In the genomic region with DNA sequence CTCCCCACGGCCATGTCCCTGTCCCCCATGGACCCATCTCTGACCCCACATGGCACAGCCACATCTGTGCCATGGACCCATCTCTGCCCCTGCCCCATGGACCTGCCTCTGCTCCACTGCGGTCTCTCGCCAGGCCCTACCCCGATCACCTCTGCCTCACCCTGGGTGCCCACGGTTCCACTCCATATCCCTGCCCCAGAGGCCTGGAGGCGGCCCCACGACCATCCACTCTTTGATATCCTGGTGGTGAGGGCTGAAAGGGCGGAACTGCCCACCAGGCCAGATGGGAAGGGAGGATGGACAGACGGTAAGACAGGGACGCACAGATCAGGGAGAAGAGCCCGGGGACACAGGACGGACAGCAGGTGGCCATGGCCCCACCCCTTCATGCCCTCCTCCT, we compare ENCODE assay signal across 1 cellular context.
TF ChIP-seq lines count a peak whose summit lies in the region.

No MANE protein-coding gene starts in this region.

TF ChIP-seq in WTC11, 78 proteins besides CTCF, POLR2A, EP300 and RAD21 (continued from another document):
- TF ChIP-seq FOXK1 (CRISPR knock-in tag; IDR thresholded peaks at IDR 0.05) (no peak), ZNF416 (CRISPR knock-in tag; IDR thresholded peaks at IDR 0.05) (no peak)
